In the genomic region with DNA sequence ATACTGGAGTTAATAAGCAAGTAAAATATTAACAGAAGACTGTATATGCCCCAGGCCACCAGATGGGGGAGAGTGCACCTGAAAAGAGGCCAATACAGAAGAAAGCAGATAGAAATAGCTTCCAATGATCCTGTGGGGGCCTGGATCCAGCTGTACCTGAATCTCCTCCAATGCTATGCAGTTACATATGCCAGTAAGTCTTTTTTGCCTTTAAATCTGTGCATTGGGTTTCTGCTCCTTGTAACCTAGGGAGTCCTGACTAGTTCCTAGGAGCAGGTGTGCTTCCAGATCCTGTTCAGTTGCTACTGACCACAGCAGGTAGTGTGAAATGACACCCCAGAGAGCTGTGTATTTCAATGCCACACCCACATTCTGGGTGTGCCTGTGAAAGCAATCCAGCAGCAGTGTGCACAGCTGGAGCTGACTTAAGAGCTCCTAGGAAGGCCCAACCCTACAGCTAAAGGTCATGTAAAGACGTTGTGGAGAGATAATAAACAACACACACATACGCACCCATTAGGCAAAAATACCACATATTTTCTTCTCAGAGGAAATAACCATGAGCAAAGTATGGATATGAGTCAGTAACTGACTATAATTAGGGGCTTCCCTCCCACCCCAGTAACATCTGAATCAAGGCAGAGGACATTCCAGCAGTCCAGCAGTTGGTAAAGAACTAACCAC, we compare ENCODE assay signal across 9 cellular contexts.
A peak's percentile ranks its signal among the peaks of the same experiment; 100 is the strongest.
DNase-seq lines count a peak whose midpoint lies in the region; ATAC-seq lines count a peak whose summit lies in the region.
"Had no signal": no experiment of that assay in that cellular context is flagged by ENCODE, and none has a peak within 500 bp of the region (broad histone marks: within the 10 kb centered on the region; RNA-seq: fewer than 3 reads in every experiment).

No MANE protein-coding gene starts in this region.

- H3K27ac Mint-ChIP-seq in T-helper 17 cell: peak overlapping the region; percentile 92
- H3K27ac Mint-ChIP-seq: brain had no signal

- H3K4me1 Mint-ChIP-seq in T-helper 17 cell: peaks cover 26% of the 10 kb centered on the region

- DNase-seq in DMS 273 (lab: John Stamatoyannopoulos, UW; ENCODE audit: unreplicated experiment) (peak; percentile 2), DMS 273 treated with DMSO at 0.1 percent for 48 hours (lab: John Stamatoyannopoulos, UW) (no peak), T-helper 17 cell (no peak), iris pigment epithelial cell (ENCODE audit: low read depth) (peak; percentile 94), superior temporal gyrus (ENCODE audit: extremely low spot score) (no peak)
- DNase-seq in stimulated activated naive CD4-positive, alpha-beta T cell treated with Interleukin-2 at 50 U/mL for 16 hours (lab: John Stamatoyannopoulos, UW): no peak

- peak; percentile 77 for ATAC-seq in GM19328 (IDR thresholded peaks at IDR 0.05; ENCODE audit: unreplicated experiment)
- peak; percentile 87 for ATAC-seq in HG03175 (IDR thresholded peaks at IDR 0.05; ENCODE audit: unreplicated experiment)
- ATAC-seq in T-helper 17 cell: peak; percentile 72

- H3K36me3 Mint-ChIP-seq in T-helper 17 cell (ENCODE audit: low read depth): peaks cover 4% of the 10 kb centered on the region

- H3K27me3 Mint-ChIP-seq in T-helper 17 cell: no peaks in the 10 kb centered on the region

- no peak overlapping the region for H3K4me3 Mint-ChIP-seq in T-helper 17 cell
- H3K4me3 Mint-ChIP-seq: brain had no signal

- no peaks in the 10 kb centered on the region for H3K9me3 ChIP-seq in T-helper 17 cell (ENCODE audit: control insufficient read depth, low read length, poor library complexity, severe bottlenecking)

Comparison
In these comparisons a context has a peak if more than half of its experiments do, and no peak if none do; other contexts are left out.
1. DNase-seq: peak in DMS 273 (single experiment) and iris pigment epithelial cell (single experiment); none in DMS 273 treated with DMSO at 0.1 percent for 48 hours (single experiment), T-helper 17 cell (0 of 3), stimulated activated naive CD4-positive, alpha-beta T cell treated with Interleukin-2 at 50 U/mL for 16 hours (single experiment) and superior temporal gyrus (single experiment).
2. Peak in every context shown above with its lines, with median percentiles within 50 percentile points of each other: ATAC-seq.